9 cellular contexts compared by ENCODE assay signal in the genomic region with DNA sequence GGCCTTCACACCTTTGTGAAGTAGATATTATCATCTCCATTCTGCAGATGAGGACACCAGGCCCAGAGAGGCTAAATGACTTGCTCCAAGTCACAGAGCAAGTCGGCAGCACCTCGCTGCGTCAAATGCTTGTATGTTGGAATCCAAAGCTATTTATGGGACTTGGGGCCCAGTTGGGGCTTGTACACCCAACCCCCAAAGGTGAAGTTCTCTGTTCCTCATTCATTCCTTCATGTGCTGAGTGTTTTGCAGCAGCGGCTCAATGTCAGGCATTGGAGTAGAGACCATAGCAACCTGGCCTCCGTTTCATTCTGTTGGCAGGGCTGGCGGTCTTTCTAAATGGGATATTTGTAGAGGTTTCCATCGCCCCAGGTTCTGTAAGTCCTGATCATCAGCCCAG.
A peak's percentile ranks its signal among the peaks of the same experiment; 100 is the strongest.
DNase-seq lines count a peak whose midpoint lies in the region; ATAC-seq and TF ChIP-seq lines count a peak whose summit lies in the region.
"Had no signal": no experiment of that assay in that cellular context is flagged by ENCODE, and none has a peak within 500 bp of the region (broad histone marks: within the 10 kb centered on the region; RNA-seq: fewer than 3 reads in every experiment).

No MANE protein-coding gene starts in this region.

- DNase-seq in CD8-positive, alpha-beta T cell: peak in 1 of 7 experiments; percentile 47
- peak; percentile 11 for DNase-seq in activated T-helper 1 cell treated with anti-CD3 and anti-CD28 coated beads, Interleukin-12 subunit alpha, Interleukin-12 subunit beta, Interleukin-2, Interleukin-4 antibody, amounts not matched to agents 30 ng/mL and 10 ng/mL and 1 ng/mL, durations not matched to agents 14 hours and 24 hours and 36 hours (ENCODE audit: low spot score)
- DNase-seq in omental fat pad (ENCODE audit: low spot score): no peak
- no peak for DNase-seq in esophagus muscularis mucosa (ENCODE audit: extremely low spot score)
- no peak for DNase-seq in transverse colon
- DNase-seq in WERI-Rb-1: no peak
- DNase-seq: left ventricle myocardium inferior had no signal

- TF ChIP-seq POLR2A in esophagus muscularis mucosa (IDR thresholded peaks at IDR 0.05; ENCODE audit: low read depth): no peak
- no peak for TF ChIP-seq POLR2A in transverse colon (IDR thresholded peaks at IDR 0.05)

- peaks cover 44% of the 10 kb centered on the region for H3K4me1 ChIP-seq in CD8-positive, alpha-beta T cell (ENCODE audit: insufficient read depth, low read length)
- H3K4me1 ChIP-seq in esophagus muscularis mucosa (peaks cover 6 to 16% (median 14%) of the 10 kb centered on the region in 4 donors), transverse colon (peaks cover 0 to 19% (median 12%) of the 10 kb centered on the region in 4 donors)

- H3K9me3 ChIP-seq in CD8-positive, alpha-beta T cell (ENCODE audit: low read length): no peaks in the 10 kb centered on the region
- H3K9me3 ChIP-seq in esophagus muscularis mucosa (no peaks in the 10 kb centered on the region), transverse colon (no peaks in the 10 kb centered on the region), WERI-Rb-1 (ENCODE audit: severe bottlenecking) (peaks cover 3% of the 10 kb centered on the region)
- H3K9me3 ChIP-seq: left ventricle myocardium inferior had no signal

- no peaks in the 10 kb centered on the region for H3K36me3 ChIP-seq in CD8-positive, alpha-beta T cell (ENCODE audit: insufficient read depth, low read length)
- H3K36me3 ChIP-seq in esophagus muscularis mucosa (no peaks in the 10 kb centered on the region), transverse colon (no peaks in the 10 kb centered on the region), WERI-Rb-1 (no peaks in the 10 kb centered on the region)
- H3K36me3 ChIP-seq: left ventricle myocardium inferior had no signal

- in situ Hi-C loops in transverse colon (cut with MboI; ENCODE audit: low pct_ligation_motif_present in 1 of 4, low pct_unique_long_range_greater_than_20kb in 1 of 4, low sequenced_read_pairs in 3 of 4): no loop called here

- H3K27me3 ChIP-seq in CD8-positive, alpha-beta T cell (ENCODE audit: insufficient read depth, low read length): no peaks in the 10 kb centered on the region
- H3K27me3 ChIP-seq in esophagus muscularis mucosa (no peaks in the 10 kb centered on the region), transverse colon (no peaks in the 10 kb centered on the region), WERI-Rb-1 (ENCODE audit: insufficient read depth, low read depth, severe bottlenecking) (no peaks in the 10 kb centered on the region)

- H3K4me3 Mint-ChIP-seq in CD8-positive, alpha-beta T cell: peak overlapping the region; percentile 46
- H3K4me3 Mint-ChIP-seq in activated T-helper 1 cell treated with anti-CD3 and anti-CD28 coated beads, Interleukin-12 subunit alpha, Interleukin-12 subunit beta, Interleukin-2, Interleukin-4 antibody, amounts not matched to agents 30 ng/mL and 10 ng/mL and 1 ng/mL, durations not matched to agents 14 hours and 24 hours and 36 hours: peak overlapping the region; percentile 56

- CTCF ChIA-PET in CD8-positive, alpha-beta T cell (lab: Charles Lee): interaction anchor here (0.6 to 2.1 kb wide), 3 partner anchors 17 to 137 kb away, joined by 4 to 5 read pairs (median 5); no protein-coding TSS in a partner anchor

- no peaks in the 10 kb centered on the region for H3K9me3 Mint-ChIP-seq in CD8-positive, alpha-beta T cell
- no peaks in the 10 kb centered on the region for H3K9me3 Mint-ChIP-seq in activated T-helper 1 cell treated with anti-CD3 and anti-CD28 coated beads, Interleukin-12 subunit alpha, Interleukin-12 subunit beta, Interleukin-2, Interleukin-4 antibody, amounts not matched to agents 30 ng/mL and 10 ng/mL and 1 ng/mL, durations not matched to agents 14 hours and 24 hours and 36 hours

- WGBS in esophagus muscularis mucosa: 77% methylated on average over 4 of the region's 7 CpGs
- 75% methylated on average over 7 of the region's 7 CpGs; no CpG with 5 or more reads in 1 of the 2 donors for WGBS in transverse colon (ENCODE audit: low coverage in 1 of 2), 2 donors

- TF ChIP-seq CTCF in CD8-positive, alpha-beta T cell (IDR thresholded peaks at IDR 0.05): no peak
- no peak for TF ChIP-seq CTCF in omental fat pad (IDR thresholded peaks at IDR 0.05)
- no peak for TF ChIP-seq CTCF in esophagus muscularis mucosa (IDR thresholded peaks at IDR 0.05)
- TF ChIP-seq CTCF in transverse colon (IDR thresholded peaks at IDR 0.05): no peak
- no peak for TF ChIP-seq CTCF in WERI-Rb-1 (IDR thresholded peaks at IDR 0.05; ENCODE audit: low read depth, low read length)

- peak; percentile 1 for ATAC-seq in CD8-positive, alpha-beta T cell
- peak; percentile 29 for ATAC-seq in GM19395 (IDR thresholded peaks at IDR 0.05; ENCODE audit: unreplicated experiment)
- ATAC-seq in HG03342 (IDR thresholded peaks at IDR 0.05; ENCODE audit: unreplicated experiment): peak; percentile 23
- no peak for ATAC-seq in omental fat pad (ENCODE audit: low FRiP score)

- intact Hi-C loops in CD8-positive, alpha-beta T cell (cut with DNase I, micrococcal nuclease): loop anchor here (1.0 to 5.0 kb wide), 7 partner anchors 13 to 1644 kb away; partner anchors contain the start of genes GPR157 (in 1 of the 2), PER3 (in 1 of the 2), RERE (in 1 of the 2) and SPSB1 (in 1 of the 2)
- intact Hi-C loops in activated T-helper 1 cell treated with anti-CD3 and anti-CD28 coated beads, Interleukin-12 subunit alpha, Interleukin-12 subunit beta, Interleukin-2, Interleukin-4 antibody, amounts not matched to agents 30 ng/mL and 10 ng/mL and 1 ng/mL, durations not matched to agents 14 hours and 24 hours and 36 hours (cut with micrococcal nuclease): loop anchor here (1.0 to 10.0 kb wide), 3 partner anchors 13 to 521 kb away; partner anchors contain the start of gene CLSTN1
- intact Hi-C loops in esophagus muscularis mucosa (cut with DNase I): no loop called here
- intact Hi-C loops in transverse colon (cut with DNase I; ENCODE audit: low total_unique reads): no loop called here

- peaks cover 3% of the 10 kb centered on the region for H3K36me3 Mint-ChIP-seq in CD8-positive, alpha-beta T cell
- no peaks in the 10 kb centered on the region for H3K36me3 Mint-ChIP-seq in activated T-helper 1 cell treated with anti-CD3 and anti-CD28 coated beads, Interleukin-12 subunit alpha, Interleukin-12 subunit beta, Interleukin-2, Interleukin-4 antibody, amounts not matched to agents 30 ng/mL and 10 ng/mL and 1 ng/mL, durations not matched to agents 14 hours and 24 hours and 36 hours (ENCODE audit: low read depth)

- no peak for TF ChIP-seq EP300 in esophagus muscularis mucosa (IDR thresholded peaks at IDR 0.05)
- no peak for TF ChIP-seq EP300 in transverse colon (IDR thresholded peaks at IDR 0.05; ENCODE audit: low read depth)

- no peak overlapping the region for H3K27ac ChIP-seq in CD8-positive, alpha-beta T cell (ENCODE audit: low read depth, low read length)
- H3K27ac ChIP-seq in esophagus muscularis mucosa (replicated peaks in 1 of 4) (no peak overlapping the region), transverse colon (peak overlapping the region in 2 of 4 donors; percentile 15 to 22), WERI-Rb-1 (no peak overlapping the region)
- H3K27ac ChIP-seq: left ventricle myocardium inferior had no signal

- H3K27ac Mint-ChIP-seq in CD8-positive, alpha-beta T cell: peak overlapping the region; percentile 93
- H3K27ac Mint-ChIP-seq in activated T-helper 1 cell treated with anti-CD3 and anti-CD28 coated beads, Interleukin-12 subunit alpha, Interleukin-12 subunit beta, Interleukin-2, Interleukin-4 antibody, amounts not matched to agents 30 ng/mL and 10 ng/mL and 1 ng/mL, durations not matched to agents 14 hours and 24 hours and 36 hours: no peak overlapping the region

- POLR2A ChIA-PET in CD8-positive, alpha-beta T cell (lab: Charles Lee): interaction anchor here (0.9 to 1.1 kb wide), 2 partner anchors 26 to 549 kb away, joined by 3 read pairs; no protein-coding TSS in a partner anchor

- H3K4me3 ChIP-seq in CD8-positive, alpha-beta T cell (ENCODE audit: low read depth, low read length): peak overlapping the region; percentile 38
- no peak overlapping the region for H3K4me3 ChIP-seq in esophagus muscularis mucosa
- no peak overlapping the region for H3K4me3 ChIP-seq in transverse colon
- H3K4me3 ChIP-seq in WERI-Rb-1 (ENCODE audit: low read depth, low read length): no peak overlapping the region
- H3K4me3 ChIP-seq: left ventricle myocardium inferior had no signal

- peaks cover 55% of the 10 kb centered on the region for H3K4me1 Mint-ChIP-seq in CD8-positive, alpha-beta T cell (ENCODE audit: low read depth)
- H3K4me1 Mint-ChIP-seq in activated T-helper 1 cell treated with anti-CD3 and anti-CD28 coated beads, Interleukin-12 subunit alpha, Interleukin-12 subunit beta, Interleukin-2, Interleukin-4 antibody, amounts not matched to agents 30 ng/mL and 10 ng/mL and 1 ng/mL, durations not matched to agents 14 hours and 24 hours and 36 hours (ENCODE audit: low read depth): peaks cover 54% of the 10 kb centered on the region

- H3K27me3 Mint-ChIP-seq in CD8-positive, alpha-beta T cell (ENCODE audit: low read depth): peaks cover 10% of the 10 kb centered on the region
- H3K27me3 Mint-ChIP-seq in activated T-helper 1 cell treated with anti-CD3 and anti-CD28 coated beads, Interleukin-12 subunit alpha, Interleukin-12 subunit beta, Interleukin-2, Interleukin-4 antibody, amounts not matched to agents 30 ng/mL and 10 ng/mL and 1 ng/mL, durations not matched to agents 14 hours and 24 hours and 36 hours (ENCODE audit: insufficient read depth): peaks cover 27% of the 10 kb centered on the region

Comparison
In these comparisons a context has a peak if more than half of its experiments do, and no peak if none do; other contexts are left out.
1. intact Hi-C loops: an anchor here in CD8-positive, alpha-beta T cell (1.0 to 5.0 kb wide) and activated T-helper 1 cell treated with anti-CD3 and anti-CD28 coated beads, Interleukin-12 subunit alpha, Interleukin-12 subunit beta, Interleukin-2, Interleukin-4 antibody, amounts not matched to agents 30 ng/mL and 10 ng/mL and 1 ng/mL, durations not matched to agents 14 hours and 24 hours and 36 hours (1.0 to 10.0 kb wide); none called in esophagus muscularis mucosa and transverse colon.